In the genomic region with DNA sequence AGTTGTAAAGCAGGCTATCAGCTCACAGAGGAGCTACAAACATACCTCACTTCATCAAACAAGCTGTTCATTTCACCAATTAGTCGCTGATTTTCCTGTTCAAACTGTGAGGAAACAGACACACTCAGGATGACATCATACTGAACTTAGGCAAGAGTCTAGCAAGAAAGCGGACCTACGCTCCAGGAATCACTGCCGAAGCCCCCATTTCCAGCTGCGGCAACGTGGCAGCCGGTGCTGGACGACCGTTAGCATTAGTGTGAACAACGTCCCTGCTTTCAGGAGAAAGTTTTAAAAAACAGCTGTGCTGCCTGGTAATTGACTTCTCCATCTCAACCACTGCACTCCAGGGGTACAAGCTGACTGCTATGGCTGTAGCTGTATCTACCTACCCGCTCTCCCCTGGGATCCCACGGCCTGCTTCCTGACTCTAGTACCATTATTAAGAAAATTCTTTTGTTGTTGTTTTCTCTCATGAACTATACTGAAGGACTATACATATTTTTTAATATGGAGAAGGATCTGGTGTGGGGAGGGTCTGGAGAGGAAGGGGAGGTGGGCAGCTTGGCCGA, we compare ENCODE assay signal across 16 cellular contexts.
"Had no signal": no experiment of that assay in that cellular context is flagged by ENCODE, and none has a peak within 500 bp of the region (broad histone marks: within the 10 kb centered on the region; RNA-seq: fewer than 3 reads in every experiment).

No MANE protein-coding gene starts in this region.

- H3K4me3 ChIP-seq: dorsolateral prefrontal cortex, lower lobe of right lung, thoracic aorta had no signal

- H3K4me1 ChIP-seq: lower lobe of right lung had no signal

- H3K4me3 Mint-ChIP-seq: activated naive CD8-positive, alpha-beta T cell treated with anti-CD3 and anti-CD28 coated beads for 36 hours; nephron; T-cell had no signal

- H3K9me3 ChIP-seq: lower lobe of right lung, thoracic aorta had no signal

- FAIRE-seq: colon, frontal cortex, keratinocyte had no signal

- H3K4me1 Mint-ChIP-seq: activated naive CD8-positive, alpha-beta T cell treated with anti-CD3 and anti-CD28 coated beads for 36 hours had no signal

- ATAC-seq: activated CD4-positive, CD25-positive, alpha-beta regulatory T cell treated with anti-CD3 and anti-CD28 coated beads, Interleukin-2, amount 50 U/mL, for 24 hours; lower lobe of right lung; T-cell had no signal

- H3K27me3 Mint-ChIP-seq: activated naive CD8-positive, alpha-beta T cell treated with anti-CD3 and anti-CD28 coated beads for 36 hours; T-cell had no signal

- H3K27ac Mint-ChIP-seq: activated naive CD8-positive, alpha-beta T cell treated with anti-CD3 and anti-CD28 coated beads for 36 hours; nephron; T-cell had no signal

- DNase-seq: activated CD4-positive, alpha-beta T cell treated with anti-CD3 and anti-CD28 coated beads, Interleukin-2, amount 50 U/mL, for 1 hour; activated gamma-delta T cell treated with Interleukin-2 at 50 U/mL for 16 hours; activated naive CD8-positive, alpha-beta T cell treated with anti-CD3 and anti-CD28 coated beads for 36 hours; amygdala; erythroblast; hypothalamus; lower lobe of right lung; T1000 had no signal

- H3K27me3 ChIP-seq: dorsolateral prefrontal cortex had no signal

- H3K9me3 Mint-ChIP-seq: activated naive CD8-positive, alpha-beta T cell treated with anti-CD3 and anti-CD28 coated beads for 36 hours; nephron; T-cell had no signal

- H3K27ac ChIP-seq: lower lobe of right lung, thoracic aorta had no signal
